ENCODE assay signal across 14 cellular contexts in the genomic region with DNA sequence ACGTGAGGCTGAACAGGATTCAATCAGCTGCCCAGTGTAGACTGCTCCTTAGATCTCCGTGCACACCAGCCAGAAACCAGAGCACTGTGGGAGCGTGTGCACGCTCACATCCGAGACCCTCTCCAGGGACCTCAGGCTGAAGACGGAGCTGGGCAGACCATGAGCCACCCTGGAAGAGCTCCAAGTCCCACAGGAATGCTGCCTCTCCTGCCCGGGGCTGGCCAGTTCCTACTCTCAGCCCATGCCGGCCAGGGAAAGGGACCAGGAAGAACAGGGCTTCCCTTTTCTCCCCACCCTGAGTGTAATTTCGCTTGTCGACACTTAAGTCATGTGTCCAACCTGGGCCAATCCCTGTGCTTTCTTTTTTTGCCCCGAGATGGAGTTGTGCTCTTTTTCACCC. TPM values are rescaled to one million over a fixed set of nuclear protein-coding genes. Genes with fewer than 3 reads are reported as not detected.
DNase-seq lines count a peak whose midpoint lies in the region; ATAC-seq, FAIRE-seq and TF ChIP-seq lines count a peak whose summit lies in the region.
"Had no signal": no experiment of that assay in that cellular context is flagged by ENCODE, and none has a peak within 500 bp of the region (broad histone marks: within the 10 kb centered on the region; RNA-seq: fewer than 3 reads in every experiment).

No MANE protein-coding gene starts in this region.

- peak; percentile 36 for DNase-seq in D341Med (ENCODE audit: low spot score)
- no peak for DNase-seq in RWPE1 (ENCODE audit: low spot score)
- DNase-seq in endothelial cell (ENCODE audit: low spot score) = no peak
- DNase-seq in sciatic nerve (ENCODE audit: low spot score) = no peak
- no peak for DNase-seq in effector memory CD4-positive, alpha-beta T cell
- DNase-seq in cerebellar cortex (ENCODE audit: low spot score) = no peak
- no peak for DNase-seq in D721Med (ENCODE audit: insufficient read length, low spot score)
- DNase-seq: activated CD4-positive, alpha-beta T cell treated with anti-CD3 and anti-CD28 coated beads, Interleukin-2, amount 50 U/mL, for 1 hour; NCI-H2029; NCI-H748 treated with DMSO at 0.1 percent for 48 hours; posterior cingulate gyrus; testis had no signal

- peak overlapping the region; percentile 18 for H3K27ac Mint-ChIP-seq in endothelial cell (ENCODE audit: unreplicated experiment)

- H3K4me3 ChIP-seq in effector memory CD4-positive, alpha-beta T cell (ENCODE audit: insufficient read depth, low read depth, low read length, poor library complexity, severe bottlenecking) = no peak overlapping the region
- H3K4me3 ChIP-seq: testis had no signal

- no peak overlapping the region for H3K4me3 Mint-ChIP-seq in endothelial cell (ENCODE audit: unreplicated experiment)

- H3K36me3 Mint-ChIP-seq in endothelial cell (ENCODE audit: low read depth, unreplicated experiment) = peaks cover 32% of the 10 kb centered on the region

- H3K27me3 ChIP-seq in effector memory CD4-positive, alpha-beta T cell (replicated peaks; ENCODE audit: control insufficient read depth, insufficient read depth, low read length, poor library complexity, severe bottlenecking) = no peaks in the 10 kb centered on the region
- H3K27me3 ChIP-seq: testis had no signal

- peaks cover 6% of the 10 kb centered on the region for H3K4me1 Mint-ChIP-seq in endothelial cell (ENCODE audit: unreplicated experiment)

- H3K9me3 Mint-ChIP-seq in endothelial cell (ENCODE audit: unreplicated experiment) = no peaks in the 10 kb centered on the region

- H3K27ac ChIP-seq in RWPE1 = peak overlapping the region; percentile 98
- H3K27ac ChIP-seq in effector memory CD4-positive, alpha-beta T cell (ENCODE audit: insufficient read depth, low read length, poor library complexity, severe bottlenecking) = no peak overlapping the region
- H3K27ac ChIP-seq: testis had no signal

- H3K4me1 ChIP-seq in effector memory CD4-positive, alpha-beta T cell (ENCODE audit: control insufficient read depth, insufficient read depth, low read length, poor library complexity, severe bottlenecking) = no peaks in the 10 kb centered on the region
- H3K4me1 ChIP-seq: testis had no signal

- CTCF ChIA-PET in RWPE1 (lab: Yijun Ruan, JAX) = interaction anchor here (1.2 kb wide), 1 partner anchor 75 kb away, joined by 4 read pairs; no protein-coding TSS in a partner anchor

- peaks cover 47% of the 10 kb centered on the region for H3K36me3 ChIP-seq in effector memory CD4-positive, alpha-beta T cell (ENCODE audit: control insufficient read depth, insufficient read depth, low read length)

- no peaks in the 10 kb centered on the region for H3K9me3 ChIP-seq in effector memory CD4-positive, alpha-beta T cell (ENCODE audit: control insufficient read depth, low read length)
- H3K9me3 ChIP-seq: testis had no signal

- H3K27me3 Mint-ChIP-seq in endothelial cell (ENCODE audit: unreplicated experiment) = peaks cover 6% of the 10 kb centered on the region

- POLR2A ChIA-PET in RWPE1 (lab: Yijun Ruan, JAX; ENCODE audit: low non-redundant PET) = no interaction called here

- TF ChIP-seq CTCF in RWPE1 (conservative IDR thresholded peaks at IDR 0.05; ENCODE audit: low read depth) (no peak), endothelial cell (IDR thresholded peaks at IDR 0.05; ENCODE audit: unreplicated experiment) (no peak), D721Med (IDR thresholded peaks at IDR 0.05; ENCODE audit: insufficient read depth, missing control alignments) (no peak)

- FAIRE-seq in D721Med (lab: Jason Lieb, UNC) = no peak
- FAIRE-seq: G401.6, GM18507 had no signal

- peak; percentile 33 for ATAC-seq in sciatic nerve

- intact Hi-C loops in sciatic nerve (cut with DNase I) = no loop called here

RNA-seq across cellular contexts. Expression of a gene that starts 6.9 kb away (rescaled TPM):
- total RNA-seq in endothelial cell (ENCODE audit: unreplicated experiment) (127 TPM), sciatic nerve (45.9 TPM)

RNA-seq across cellular contexts. Expression of a gene that starts 7.0 kb away (rescaled TPM):
- 121 TPM for total RNA-seq in endothelial cell (ENCODE audit: unreplicated experiment)
- total RNA-seq in sciatic nerve = 58.2 TPM

RNA-seq across cellular contexts. Expression of a gene that starts 13.4 kb away (rescaled TPM):
- total RNA-seq in endothelial cell (ENCODE audit: unreplicated experiment) (443 TPM), sciatic nerve (387 TPM)

RNA-seq across cellular contexts. Expression of a gene that starts 17.5 kb away (rescaled TPM):
- total RNA-seq in endothelial cell (ENCODE audit: unreplicated experiment) (0.56 TPM), sciatic nerve (0.80 TPM)

RNA-seq across cellular contexts. Expression of a gene that starts 24.2 kb away (rescaled TPM):
- total RNA-seq in endothelial cell (ENCODE audit: unreplicated experiment) = 678 TPM
- 248 TPM for total RNA-seq in sciatic nerve
